ENCODE assay signal across 29 cellular contexts in genomic region chr21:15300131-15300530, GRCh38.
"Had no signal": no experiment of that assay in that cellular context is flagged by ENCODE, and none has a peak within 500 bp of the region (broad histone marks: within the 10 kb centered on the region; RNA-seq: fewer than 3 reads in every experiment).

No MANE protein-coding gene starts in this region.

- H3K4me1 ChIP-seq: adrenal gland, body of pancreas had no signal

- H3K27me3 ChIP-seq: adrenal gland, body of pancreas, cardiac muscle cell, dorsolateral prefrontal cortex, esophagus muscularis mucosa, foreskin keratinocyte, gastroesophageal sphincter had no signal

- H3K36me3 ChIP-seq: adrenal gland, cardiac muscle cell, esophagus muscularis mucosa, gastroesophageal sphincter had no signal

- ATAC-seq: activated CD4-positive, alpha-beta T cell treated with anti-CD3 and anti-CD28 coated beads for 36 hours; activated CD8-positive, alpha-beta memory T cell treated with anti-CD3 and anti-CD28 coated beads, Interleukin-2, amount 10 ng/mL, durations not matched to agents 7 days and 5 days; activated CD8-positive, alpha-beta T cell treated with anti-CD3 and anti-CD28 coated beads, Interleukin-2, amount 10 ng/mL, durations not matched to agents 7 days and 5 days; activated naive CD8-positive, alpha-beta T cell treated with anti-CD3 and anti-CD28 coated beads, Interleukin-2, amount 50 U/mL, for 24 hours; body of pancreas; effector memory CD8-positive, alpha-beta T cell; gastroesophageal sphincter; T-helper 17 cell had no signal

- DNase-seq: activated CD4-positive, alpha-beta memory T cell treated with anti-CD3 and anti-CD28 coated beads for 36 hours; activated CD4-positive, alpha-beta T cell treated with anti-CD3 and anti-CD28 coated beads for 36 hours; activated CD4-positive, alpha-beta T cell treated with anti-CD3 and anti-CD28 coated beads, Interleukin-2, amount 10 ng/mL, durations not matched to agents 24 days and 14 days; activated CD4-positive, CD25-positive, alpha-beta regulatory T cell; activated CD4-positive, CD25-positive, alpha-beta regulatory T cell treated with anti-CD3 and anti-CD28 coated beads, Interleukin-2, amount 50 U/mL, for 72 hours; activated CD8-positive, alpha-beta memory T cell treated with anti-CD3 and anti-CD28 coated beads, Interleukin-2, amount 10 ng/mL, durations not matched to agents 7 days and 5 days; activated CD8-positive, alpha-beta memory T cell treated with anti-CD3 and anti-CD28 coated beads, Interleukin-2, amount 50 U/mL, for 4 hours; activated CD8-positive, alpha-beta T cell treated with anti-CD3 and anti-CD28 coated beads, Interleukin-2, amount 10 ng/mL, durations not matched to agents 7 days and 5 days; activated effector memory CD4-positive, alpha-beta T cell treated with anti-CD3 and anti-CD28 coated beads, Interleukin-2, amount 50 U/mL, for 16 hours; activated naive CD4-positive, alpha-beta T cell treated with anti-CD3 and anti-CD28 coated beads for 36 hours; activated naive CD8-positive, alpha-beta T cell treated with anti-CD3 and anti-CD28 coated beads for 36 hours; activated naive CD8-positive, alpha-beta T cell treated with anti-CD3 and anti-CD28 coated beads, Interleukin-2, amount 50 U/mL, for 24 hours; activated T-cell treated with anti-CD3 and anti-CD28 coated beads, Interleukin-2, amount 50 U/mL, for 1 hour; activated T-cell treated with anti-CD3 and anti-CD28 coated beads, Interleukin-2, amount 50 U/mL, for 48 hours; adrenal gland; amygdala; aorta; body of pancreas; central memory CD4-positive, alpha-beta T cell; dorsolateral prefrontal cortex; effector memory CD8-positive, alpha-beta T cell; T-helper 1 cell; T-helper 17 cell; T1000 had no signal

- H3K9me3 ChIP-seq: adrenal gland, body of pancreas, esophagus muscularis mucosa, gastroesophageal sphincter had no signal

- H3K4me3 ChIP-seq: adrenal gland, body of pancreas, cardiac muscle cell, coronary artery, dorsolateral prefrontal cortex, esophagus muscularis mucosa, gastroesophageal sphincter had no signal

- H3K27ac ChIP-seq: adrenal gland, body of pancreas, cardiac muscle cell, coronary artery, dorsolateral prefrontal cortex, esophagus muscularis mucosa, foreskin keratinocyte, gastroesophageal sphincter had no signal
